In the genomic region with DNA sequence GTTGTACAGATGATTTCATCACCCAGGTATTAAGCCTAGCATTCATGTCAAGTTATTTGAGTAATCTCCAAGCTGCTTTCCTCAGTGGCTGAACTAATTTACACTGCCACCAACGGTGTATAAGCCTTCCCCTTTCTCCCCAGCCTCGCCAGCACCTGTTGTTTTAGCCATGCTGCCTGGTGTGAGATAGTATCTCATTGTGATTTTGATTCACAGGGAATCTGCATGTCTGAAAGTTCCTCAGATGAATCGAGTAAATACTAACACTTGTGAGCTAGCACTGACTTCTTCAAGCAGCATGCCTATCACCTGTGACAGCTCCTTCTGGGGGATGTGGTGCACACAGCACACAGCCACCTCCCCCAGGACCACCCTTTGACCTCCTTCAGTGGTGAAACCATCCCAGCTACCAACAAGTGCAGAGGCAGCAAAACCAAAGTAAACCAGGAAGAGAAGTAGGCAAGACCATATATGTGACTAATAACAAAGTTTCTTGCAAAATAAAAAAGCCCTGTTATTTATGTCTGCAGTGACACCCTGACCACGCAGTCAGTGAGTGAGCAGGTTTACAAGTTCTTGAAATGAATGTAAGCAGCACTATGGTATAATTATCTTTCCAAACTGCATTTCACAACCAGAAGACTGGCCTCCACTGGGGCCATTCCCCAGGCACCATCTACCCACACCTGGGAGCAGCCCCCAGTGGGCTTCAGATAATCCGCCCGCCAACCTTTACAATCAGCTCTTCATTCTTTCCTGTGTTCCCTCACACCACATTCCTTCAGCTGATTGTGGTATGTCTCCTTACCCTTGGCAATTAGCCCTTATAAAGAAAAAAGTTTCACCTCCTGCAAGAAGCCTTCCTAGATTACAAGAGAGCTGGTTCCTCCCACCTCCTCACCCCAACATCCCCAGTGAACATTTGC, we compare ENCODE assay signal across 10 cellular contexts.
DNase-seq lines count a peak whose midpoint lies in the region; ATAC-seq and TF ChIP-seq lines count a peak whose summit lies in the region.
"Had no signal": no experiment of that assay in that cellular context is flagged by ENCODE, and none has a peak within 500 bp of the region (broad histone marks: within the 10 kb centered on the region; RNA-seq: fewer than 3 reads in every experiment).

No MANE protein-coding gene starts in this region.

- peaks cover 11% of the 10 kb centered on the region for H3K4me1 ChIP-seq in fibroblast of lung (ENCODE audit: control insufficient read depth, extremely low read depth, insufficient read depth, low read length)
- peaks cover under 1% of the 10 kb centered on the region for H3K4me1 ChIP-seq in upper lobe of right lung

- no peaks in the 10 kb centered on the region for H3K79me2 ChIP-seq in fibroblast of lung (ENCODE audit: control insufficient read depth, insufficient read depth, low read length)

- no peaks in the 10 kb centered on the region for H3K9me3 ChIP-seq in fibroblast of lung (ENCODE audit: control insufficient read depth, insufficient read depth, low read depth, low read length)
- H3K9me3 ChIP-seq in upper lobe of right lung, result no peaks in the 10 kb centered on the region

- DNase-seq in stimulated activated CD4-positive, alpha-beta T cell treated with anti-CD3 and anti-CD28 coated beads, Interleukin-1b, Interleukin-23, amount 100 ng/mL, for 48 hours, result peak; percentile 39
- no peak for DNase-seq in stimulated activated CD4-positive, alpha-beta T cell treated with anti-CD3 and anti-CD28 coated beads, Interleukin-4, amount 100 ng/mL, for 24 hours
- DNase-seq in NOMO-1 (lab: John Stamatoyannopoulos, UW; ENCODE audit: unreplicated experiment in 2 of 2), result peak; percentile 91 to 97
- DNase-seq in fibroblast of lung (ENCODE audit: low read depth in 2 of 2), result peak; percentile 29 to 52
- no peak for DNase-seq in upper lobe of right lung
- DNase-seq in HuH-7.5 (ENCODE audit: low spot score), result no peak
- no peak for DNase-seq in Ammon's horn (ENCODE audit: low spot score)
- DNase-seq: dorsolateral prefrontal cortex, GOT3 had no signal

- intact Hi-C loops in upper lobe of right lung (cut with DNase I), result no loop called here

- H3K27me3 ChIP-seq in fibroblast of lung (ENCODE audit: control insufficient read depth, insufficient read depth, low read length), result peaks cover 2% of the 10 kb centered on the region
- H3K27me3 ChIP-seq in upper lobe of right lung, result no peaks in the 10 kb centered on the region

- no peaks in the 10 kb centered on the region for H3K36me3 ChIP-seq in fibroblast of lung (ENCODE audit: control insufficient read depth, insufficient read depth, low read length)
- H3K36me3 ChIP-seq in upper lobe of right lung, result no peaks in the 10 kb centered on the region

- peak; percentile 63 for ATAC-seq in upper lobe of right lung
- no peak for ATAC-seq in GM21447 (IDR thresholded peaks at IDR 0.05; ENCODE audit: unreplicated experiment)

- H3K4me3 ChIP-seq in fibroblast of lung (replicated peaks in 1 of 4; ENCODE audit: control extremely low read depth in 1 of 4, insufficient read depth in 1 of 4, low read depth in 3 of 4, low read length in 4 of 4), result no peak overlapping the region
- H3K4me3 ChIP-seq in upper lobe of right lung, result no peak overlapping the region
- H3K4me3 ChIP-seq: dorsolateral prefrontal cortex had no signal

- H3K4me2 ChIP-seq in fibroblast of lung (ENCODE audit: extremely low read depth, insufficient read depth, low read length), result peak overlapping the region; percentile 17

- no peak overlapping the region for H3K9ac ChIP-seq in fibroblast of lung (ENCODE audit: insufficient read depth, low read length)

- no peak for TF ChIP-seq CTCF in fibroblast of lung (conservative IDR thresholded peaks at IDR 0.05 in 1 of 2, IDR thresholded peaks at IDR 0.05 in 1 of 2; ENCODE audit: low read depth in 1 of 2, low read length in 2 of 2)
- no peak for TF ChIP-seq CTCF in upper lobe of right lung (IDR thresholded peaks at IDR 0.05)

- H4K20me1 ChIP-seq in fibroblast of lung (ENCODE audit: control insufficient read depth, extremely low read depth, insufficient read depth, low read length), result no peaks in the 10 kb centered on the region

- no peak overlapping the region for H2AFZ ChIP-seq in fibroblast of lung (ENCODE audit: low read length)

- H3K27ac ChIP-seq in fibroblast of lung (ENCODE audit: insufficient read depth, low read length) (no peak overlapping the region), upper lobe of right lung (no peak overlapping the region)
- H3K27ac ChIP-seq: dorsolateral prefrontal cortex had no signal

Comparison
In these comparisons a context has a peak if more than half of its experiments do, and no peak if none do; other contexts are left out.
1. DNase-seq: peak in stimulated activated CD4-positive, alpha-beta T cell treated with anti-CD3 and anti-CD28 coated beads, Interleukin-1b, Interleukin-23, amount 100 ng/mL, for 48 hours (single experiment), NOMO-1 (2 of 2) and fibroblast of lung (2 of 2); none in stimulated activated CD4-positive, alpha-beta T cell treated with anti-CD3 and anti-CD28 coated beads, Interleukin-4, amount 100 ng/mL, for 24 hours (single experiment), upper lobe of right lung (single experiment), HuH-7.5 (single experiment) and Ammon's horn (single experiment).